1 cellular context compared by ENCODE assay signal in the genomic region with DNA sequence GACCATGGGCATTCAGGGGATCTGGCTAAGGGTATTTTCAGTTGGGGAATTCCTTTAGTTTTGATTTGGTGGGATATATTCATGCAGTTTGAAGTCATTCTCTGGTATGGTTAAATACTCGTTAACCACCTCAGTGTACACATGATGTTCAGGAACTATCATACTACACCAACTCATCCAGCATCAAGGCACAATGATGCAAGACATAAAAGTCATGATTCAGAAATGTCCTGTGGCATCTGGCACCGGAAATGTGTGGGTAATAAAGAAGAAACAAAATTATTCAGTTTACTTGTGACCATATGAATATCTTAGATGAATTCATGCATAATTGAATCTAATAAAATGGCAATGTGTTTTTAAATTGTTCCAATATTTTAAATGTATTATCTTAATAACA.
TF ChIP-seq lines count a peak whose summit lies in the region.

No MANE protein-coding gene starts in this region.

TF ChIP-seq in GM12878, 131 proteins besides CTCF, POLR2A, EP300 and RAD21 (continued from another document):
- no peak for TF ChIP-seq ZNF687 (IDR thresholded peaks at IDR 0.05)
- TF ChIP-seq, protein P1, sequence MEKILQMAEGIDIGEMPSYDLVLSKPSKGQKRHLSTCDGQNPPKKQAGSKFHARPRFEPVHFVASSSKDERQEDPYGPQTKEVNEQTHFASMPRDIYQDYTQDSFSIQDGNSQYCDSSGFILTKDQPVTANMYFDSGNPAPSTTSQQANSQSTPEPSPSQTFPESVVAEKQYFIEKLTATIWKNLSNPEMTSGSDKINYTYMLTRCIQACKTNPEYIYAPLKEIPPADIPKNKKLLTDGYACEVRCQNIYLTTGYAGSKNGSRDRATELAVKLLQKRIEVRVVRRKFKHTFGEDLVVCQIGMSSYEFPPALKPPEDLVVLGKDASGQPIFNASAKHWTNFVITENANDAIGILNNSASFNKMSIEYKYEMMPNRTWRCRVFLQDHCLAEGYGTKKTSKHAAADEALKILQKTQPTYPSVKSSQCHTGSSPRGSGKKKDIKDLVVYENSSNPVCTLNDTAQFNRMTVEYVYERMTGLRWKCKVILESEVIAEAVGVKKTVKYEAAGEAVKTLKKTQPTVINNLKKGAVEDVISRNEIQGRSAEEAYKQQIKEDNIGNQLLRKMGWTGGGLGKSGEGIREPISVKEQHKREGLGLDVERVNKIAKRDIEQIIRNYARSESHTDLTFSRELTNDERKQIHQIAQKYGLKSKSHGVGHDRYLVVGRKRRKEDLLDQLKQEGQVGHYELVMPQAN (conservative IDR thresholded peaks at IDR 0.05): no peak
- TF ChIP-seq ATF7 (IDR thresholded peaks at IDR 0.05; ENCODE audit: low read depth): no peak
- TF ChIP-seq MXI1 (IDR thresholded peaks at IDR 0.05; ENCODE audit: low read depth, low read length): no peak
- no peak for TF ChIP-seq ZBTB33 (IDR thresholded peaks at IDR 0.05)
- TF ChIP-seq GABPA (IDR thresholded peaks at IDR 0.05; ENCODE audit: low read depth): no peak
- no peak for TF ChIP-seq EZH2 (IDR thresholded peaks at IDR 0.05; ENCODE audit: borderline replicate concordance, control insufficient read depth, low read depth, low read length)
